Comparison of ENCODE assay signal across 8 cellular contexts in the genomic region with DNA sequence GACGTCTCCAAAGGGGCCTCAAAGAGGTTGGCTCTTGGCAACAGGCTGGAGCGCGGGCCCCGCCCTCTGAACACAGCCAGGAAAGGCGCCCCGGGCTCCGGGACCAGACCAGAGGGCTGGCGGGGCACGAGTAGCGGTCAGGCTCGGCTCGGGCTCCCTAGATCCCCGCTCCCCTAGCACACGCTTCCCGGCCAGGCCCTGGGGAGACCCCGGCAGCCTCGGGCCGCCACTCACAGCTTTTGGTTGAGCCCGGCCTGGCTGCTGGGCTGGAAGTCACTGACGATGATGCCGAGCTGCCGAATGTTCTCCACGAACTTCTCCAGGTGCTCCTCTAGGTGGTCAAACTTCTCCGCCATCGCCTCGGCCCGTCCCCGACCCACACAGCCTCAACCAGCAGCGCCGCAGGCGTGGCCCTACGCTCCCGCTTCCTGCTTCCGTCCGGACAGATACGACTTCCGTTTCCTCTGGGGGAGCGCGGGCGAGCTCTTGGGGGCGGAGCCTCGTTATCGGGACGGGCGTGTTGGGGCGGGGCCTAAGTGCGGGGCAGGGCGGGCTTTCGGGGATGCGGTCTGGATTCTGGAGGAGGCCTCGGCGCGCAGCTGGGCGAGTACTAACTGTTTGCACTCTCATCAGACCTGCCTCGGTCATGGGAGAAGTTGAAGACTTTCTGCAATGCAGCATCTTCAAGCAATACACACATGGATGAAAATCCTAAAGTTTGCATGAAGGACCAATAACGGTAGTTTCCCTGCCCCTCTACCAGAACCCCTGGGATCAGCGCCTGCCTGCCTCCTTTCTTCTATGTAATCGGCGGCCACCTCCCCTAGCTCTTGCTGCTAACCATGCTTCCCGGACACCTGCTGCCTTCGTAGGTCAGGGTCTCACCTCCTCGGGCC. TPM values are rescaled to one million over a fixed set of nuclear protein-coding genes. Genes with fewer than 3 reads are reported as not detected.
DNase-seq lines count a peak whose midpoint lies in the region; ATAC-seq and TF ChIP-seq lines count a peak whose summit lies in the region.

A gene with protein sequence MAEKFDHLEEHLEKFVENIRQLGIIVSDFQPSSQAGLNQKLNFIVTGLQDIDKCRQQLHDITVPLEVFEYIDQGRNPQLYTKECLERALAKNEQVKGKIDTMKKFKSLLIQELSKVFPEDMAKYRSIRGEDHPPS (minus strand): TSS at position 420 of the 896 bp plus-strand sequence. CDS start 64 bp downstream, at position 356.

- peak; percentile 81 for TF ChIP-seq POLR2A in GM10847 (IDR thresholded peaks at IDR 0.05; ENCODE audit: extremely low read depth, insufficient read length)
- TF ChIP-seq POLR2A in tibial nerve (IDR thresholded peaks at IDR 0.05): peak in 1 of 2 donors; percentile 63

- peak within 1 kb of the TSS; percentile 98 for H3K4me3 Mint-ChIP-seq in activated naive CD8-positive, alpha-beta T cell treated with anti-CD3 and anti-CD28 coated beads, Interleukin-2, amount 10 ng/mL, durations not matched to agents 7 days and 5 days

- H3K36me3 Mint-ChIP-seq in activated naive CD8-positive, alpha-beta T cell treated with anti-CD3 and anti-CD28 coated beads, Interleukin-2, amount 10 ng/mL, durations not matched to agents 7 days and 5 days: peaks cover 29% of the 10 kb centered on the region

- H3K27me3 ChIP-seq in SU-DHL-6 (ENCODE audit: low read length): no peaks in the 10 kb centered on the region
- no peaks in the 10 kb centered on the region for H3K27me3 ChIP-seq in parathyroid adenoma (ENCODE audit: control insufficient read depth, insufficient read depth, low read length)
- H3K27me3 ChIP-seq in tibial nerve: no peaks in the 10 kb centered on the region

- POLR2A ChIA-PET in activated naive CD8-positive, alpha-beta T cell treated with anti-CD3 and anti-CD28 coated beads, Interleukin-2, amount 10 ng/mL, durations not matched to agents 7 days and 5 days (lab: Charles Lee): interaction anchor here (0.7 to 2.3 kb wide), 11 partner anchors 8 to 955 kb away, joined by 3 to 29 read pairs (median 5); partner anchors contain the start of genes ICE1, NSUN2, SRD5A1 and TENT4A

- peaks cover 20% of the 10 kb centered on the region; the same call in 1 of the 2 replicates for H4K20me1 ChIP-seq in SU-DHL-6 (ENCODE audit: low read depth, low read length)

- peak within 1 kb of the TSS; percentile 70 for H3K4me3 ChIP-seq in SU-DHL-6 (ENCODE audit: insufficient read depth, low read length, poor library complexity, severe bottlenecking)
- peak within 1 kb of the TSS; percentile 85 for H3K4me3 ChIP-seq in parathyroid adenoma (ENCODE audit: low read depth, low read length)
- H3K4me3 ChIP-seq in tibial nerve: peak within 1 kb of the TSS; percentile 74 to 99 (median 92)

- H3F3A ChIP-seq in SU-DHL-6 (ENCODE audit: insufficient read depth): no peaks in the 10 kb centered on the region

- H3K9ac ChIP-seq in SU-DHL-6 (ENCODE audit: low read length): peak within 1 kb of the TSS; percentile 92
- H3K9ac ChIP-seq in parathyroid adenoma: no peak within 1 kb of the TSS

- H3K4me1 Mint-ChIP-seq in activated naive CD8-positive, alpha-beta T cell treated with anti-CD3 and anti-CD28 coated beads, Interleukin-2, amount 10 ng/mL, durations not matched to agents 7 days and 5 days: peaks cover 31% of the 10 kb centered on the region

- H3K4me1 ChIP-seq in parathyroid adenoma (no peaks in the 10 kb centered on the region), tibial nerve (peaks cover 0 to 32% (median 11%) of the 10 kb centered on the region in 4 donors)

- ATAC-seq in HG02678 (IDR thresholded peaks at IDR 0.05; ENCODE audit: unreplicated experiment): peak; percentile 98
- ATAC-seq in activated naive CD8-positive, alpha-beta T cell treated with anti-CD3 and anti-CD28 coated beads, Interleukin-2, amount 10 ng/mL, durations not matched to agents 7 days and 5 days (ENCODE audit: low read depth): peak; percentile 96
- ATAC-seq in Right ventricle myocardium superior (ENCODE audit: poor library complexity): peak; percentile 100

- H3K79me2 ChIP-seq in SU-DHL-6 (ENCODE audit: insufficient read depth, low read length) (peaks cover 34% of the 10 kb centered on the region), parathyroid adenoma (no peaks in the 10 kb centered on the region)

- DNase-seq in NCI-H128 (lab: John Stamatoyannopoulos, UW; ENCODE audit: unreplicated experiment) (peak; percentile 92), Right ventricle myocardium superior (peak; percentile 97), tibial nerve (ENCODE audit: low spot score in 2 of 2) (peak; percentile 87 to 89)
- DNase-seq in activated naive CD8-positive, alpha-beta T cell treated with anti-CD3 and anti-CD28 coated beads, Interleukin-2, amount 10 ng/mL, durations not matched to agents 7 days and 5 days: peak; percentile 95

- no peaks in the 10 kb centered on the region for H3K9me2 ChIP-seq in SU-DHL-6 (replicated peaks; ENCODE audit: insufficient read depth, low read length)

- H3K9me3 ChIP-seq in SU-DHL-6 (ENCODE audit: insufficient read depth, low read length): no peaks in the 10 kb centered on the region
- no peaks in the 10 kb centered on the region for H3K9me3 ChIP-seq in parathyroid adenoma (ENCODE audit: control insufficient read depth, low read length)
- H3K9me3 ChIP-seq in tibial nerve: no peaks in the 10 kb centered on the region

- peak in 1 of 2 donors; percentile 75 for TF ChIP-seq EP300 in tibial nerve (IDR thresholded peaks at IDR 0.05)

- H2AFZ ChIP-seq in SU-DHL-6 (ENCODE audit: low read depth, low read length, severe bottlenecking): peak within 1 kb of the TSS; percentile 99
- peak within 1 kb of the TSS; percentile 97 for H2AFZ ChIP-seq in parathyroid adenoma

- H3K27me3 Mint-ChIP-seq in activated naive CD8-positive, alpha-beta T cell treated with anti-CD3 and anti-CD28 coated beads, Interleukin-2, amount 10 ng/mL, durations not matched to agents 7 days and 5 days: peaks cover 8% of the 10 kb centered on the region

- H3K9me3 Mint-ChIP-seq in activated naive CD8-positive, alpha-beta T cell treated with anti-CD3 and anti-CD28 coated beads, Interleukin-2, amount 10 ng/mL, durations not matched to agents 7 days and 5 days: no peaks in the 10 kb centered on the region

- peak within 1 kb of the TSS; percentile 97 for H3K27ac Mint-ChIP-seq in activated naive CD8-positive, alpha-beta T cell treated with anti-CD3 and anti-CD28 coated beads, Interleukin-2, amount 10 ng/mL, durations not matched to agents 7 days and 5 days

- 1 to 2% methylated on average over 30 to 37 of the region's 62 CpGs for WGBS in tibial nerve, 2 donors

- no peak for TF ChIP-seq CTCF in SU-DHL-6 (IDR thresholded peaks at IDR 0.05; ENCODE audit: insufficient read depth, low read length, poor library complexity, severe bottlenecking)
- TF ChIP-seq CTCF in parathyroid adenoma (IDR thresholded peaks at IDR 0.05): no peak
- TF ChIP-seq CTCF in tibial nerve (IDR thresholded peaks at IDR 0.05): no peak

- H3K36me3 ChIP-seq in SU-DHL-6 (ENCODE audit: low read length) (peaks cover 33% of the 10 kb centered on the region), parathyroid adenoma (ENCODE audit: control insufficient read depth, insufficient read depth, low read length) (no peaks in the 10 kb centered on the region), tibial nerve (peaks cover 0 to 33% (median 0%) of the 10 kb centered on the region in 3 donors)

- peak within 1 kb of the TSS; percentile 52 for H3K27ac ChIP-seq in SU-DHL-6 (ENCODE audit: low read depth, low read length)
- peak within 1 kb of the TSS; percentile 75 for H3K27ac ChIP-seq in parathyroid adenoma
- peak within 1 kb of the TSS; percentile 67 to 91 (median 89) for H3K27ac ChIP-seq in tibial nerve

- intact Hi-C loops in Right ventricle myocardium superior (cut with DNase I): loop anchor here (10.0 kb wide), 1 partner anchor 884 kb away; no protein-coding TSS in a partner anchor

- H3K4me2 ChIP-seq in SU-DHL-6 (ENCODE audit: low read depth, low read length, poor library complexity, severe bottlenecking) (peak within 1 kb of the TSS; percentile 99), parathyroid adenoma (ENCODE audit: low read length) (peak within 1 kb of the TSS; percentile 62)

RNA-seq across cellular contexts. Expression of the gene that starts here (rescaled TPM):
- total RNA-seq in activated naive CD8-positive, alpha-beta T cell treated with anti-CD3 and anti-CD28 coated beads, Interleukin-2, amount 10 ng/mL, durations not matched to agents 7 days and 5 days: 10 to 100 TPM; 50.5 to 56.7 TPM
- 30.9 TPM for total RNA-seq in Right ventricle myocardium superior
- 10 to 100 TPM; 20.3 to 41.4 (median 27.9) TPM for total RNA-seq in tibial nerve

Comparison
In these comparisons a context has a peak if more than half of its experiments do, and no peak if none do; other contexts are left out.
1. Peak in every context shown above with its lines: DNase-seq, ATAC-seq, H3K4me3 ChIP-seq and H3K27ac ChIP-seq.